In the genomic region with DNA sequence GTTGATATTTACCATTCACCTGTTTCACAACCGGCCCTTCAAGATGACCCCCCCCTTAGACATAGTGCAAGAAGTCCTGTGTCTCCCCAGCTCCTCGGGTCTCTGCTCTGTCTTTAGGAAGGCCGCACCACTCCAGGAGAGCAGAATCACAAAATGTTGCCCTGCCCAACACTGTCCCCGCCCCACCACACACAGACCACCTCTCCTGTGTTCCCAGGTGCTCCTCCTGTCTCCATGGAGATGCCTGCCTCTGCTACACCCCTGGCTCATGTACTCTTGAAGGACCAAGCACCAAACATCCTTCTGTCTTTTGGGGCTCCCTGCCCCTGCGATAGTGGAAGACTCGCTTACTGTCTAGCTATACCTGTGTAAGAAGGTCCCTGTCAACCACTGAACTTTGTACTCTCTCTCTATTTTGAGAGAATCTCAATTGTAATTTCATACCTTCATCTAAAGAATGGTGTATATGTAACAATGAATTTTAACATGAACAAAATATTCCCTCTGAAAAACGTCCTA, we compare ENCODE assay signal across 1 cellular context.
A peak's percentile ranks its signal among the peaks of the same experiment; 100 is the strongest.
TF ChIP-seq lines count a peak whose summit lies in the region.

No MANE protein-coding gene starts in this region.

TF ChIP-seq in GM12878, 131 proteins besides CTCF, POLR2A, EP300 and RAD21 (continues in another document):
- 0 out of 2 replicates have a peak, but pooled peaks have one; percentile 67 for TF ChIP-seq ZBTB4 (CRISPR knock-in tag; IDR thresholded peaks at IDR 0.05)
- TF ChIP-seq TCF3 (IDR thresholded peaks at IDR 0.05; ENCODE audit: borderline replicate concordance, insufficient read depth, low read depth, low read length), result no peak
- TF ChIP-seq PAX8 (IDR thresholded peaks at IDR 0.05), result no peak
- no peak for TF ChIP-seq TARDBP (IDR thresholded peaks at IDR 0.05; ENCODE audit: borderline replicate concordance)
- TF ChIP-seq BHLHE40 (IDR thresholded peaks at IDR 0.05; ENCODE audit: borderline replicate concordance in 1 of 2, low read depth in 2 of 2, low read length in 1 of 2), result no peak
- no peak for TF ChIP-seq IKZF1 (conservative IDR thresholded peaks at IDR 0.05)
- TF ChIP-seq MEF2A (IDR thresholded peaks at IDR 0.05; ENCODE audit: insufficient read depth, low read depth, low read length), result no peak
- TF ChIP-seq SIN3A (IDR thresholded peaks at IDR 0.05; ENCODE audit: low read depth, low read length), result no peak
- no peak for TF ChIP-seq IRF5 (IDR thresholded peaks at IDR 0.05; ENCODE audit: borderline replicate concordance)
- TF ChIP-seq ZBTB33 (IDR thresholded peaks at IDR 0.05), result no peak
- TF ChIP-seq, protein P1, sequence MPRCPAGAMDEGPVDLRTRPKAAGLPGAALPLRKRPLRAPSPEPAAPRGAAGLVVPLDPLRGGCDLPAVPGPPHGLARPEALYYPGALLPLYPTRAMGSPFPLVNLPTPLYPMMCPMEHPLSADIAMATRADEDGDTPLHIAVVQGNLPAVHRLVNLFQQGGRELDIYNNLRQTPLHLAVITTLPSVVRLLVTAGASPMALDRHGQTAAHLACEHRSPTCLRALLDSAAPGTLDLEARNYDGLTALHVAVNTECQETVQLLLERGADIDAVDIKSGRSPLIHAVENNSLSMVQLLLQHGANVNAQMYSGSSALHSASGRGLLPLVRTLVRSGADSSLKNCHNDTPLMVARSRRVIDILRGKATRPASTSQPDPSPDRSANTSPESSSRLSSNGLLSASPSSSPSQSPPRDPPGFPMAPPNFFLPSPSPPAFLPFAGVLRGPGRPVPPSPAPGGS (IDR thresholded peaks at IDR 0.05; ENCODE audit: borderline replicate concordance, insufficient read depth, low read depth, low read length, poor library complexity, severe bottlenecking), result peak; percentile 27
- TF ChIP-seq EZH2 (IDR thresholded peaks at IDR 0.05; ENCODE audit: borderline replicate concordance, control insufficient read depth, low read depth, low read length), result no peak
- TF ChIP-seq LARP7 (IDR thresholded peaks at IDR 0.05), result no peak
- no peak for TF ChIP-seq HDAC6 (IDR thresholded peaks at IDR 0.05; ENCODE audit: unreplicated experiment)
- TF ChIP-seq SPI1 (IDR thresholded peaks at IDR 0.05; ENCODE audit: borderline replicate concordance, insufficient read depth, low read depth, low read length), result no peak
- no peak for TF ChIP-seq ATF7 (IDR thresholded peaks at IDR 0.05; ENCODE audit: low read depth)
- TF ChIP-seq TCF12 (IDR thresholded peaks at IDR 0.05; ENCODE audit: low read depth, low read length), result no peak
- TF ChIP-seq CUX1 (IDR thresholded peaks at IDR 0.05; ENCODE audit: insufficient replicate concordance, low read depth, low read length), result no peak
- no peak for TF ChIP-seq ZBED1 (IDR thresholded peaks at IDR 0.05; ENCODE audit: borderline replicate concordance)
- no peak for TF ChIP-seq RFX5 (IDR thresholded peaks at IDR 0.05; ENCODE audit: low read depth, low read length)
- 0 out of 2 replicates have a peak, but pooled peaks have one; percentile 35 for TF ChIP-seq POLR2AphosphoS5 (IDR thresholded peaks at IDR 0.05; ENCODE audit: low read length)
- TF ChIP-seq RUNX3 (IDR thresholded peaks at IDR 0.05; ENCODE audit: low read length), result no peak
- no peak for TF ChIP-seq NBN (IDR thresholded peaks at IDR 0.05)
- no peak for TF ChIP-seq BMI1 (IDR thresholded peaks at IDR 0.05; ENCODE audit: borderline replicate concordance)
- no peak for TF ChIP-seq FOS (IDR thresholded peaks at IDR 0.05; ENCODE audit: borderline replicate concordance, extremely low read depth, insufficient read length)
- no peak for TF ChIP-seq BCL11A (IDR thresholded peaks at IDR 0.05; ENCODE audit: low read depth, low read length)
- TF ChIP-seq, protein P2, sequence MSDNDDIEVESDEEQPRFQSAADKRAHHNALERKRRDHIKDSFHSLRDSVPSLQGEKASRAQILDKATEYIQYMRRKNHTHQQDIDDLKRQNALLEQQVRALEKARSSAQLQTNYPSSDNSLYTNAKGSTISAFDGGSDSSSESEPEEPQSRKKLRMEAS (IDR thresholded peaks at IDR 0.05; ENCODE audit: low read depth, low read length), result no peak
- TF ChIP-seq, protein P3, sequence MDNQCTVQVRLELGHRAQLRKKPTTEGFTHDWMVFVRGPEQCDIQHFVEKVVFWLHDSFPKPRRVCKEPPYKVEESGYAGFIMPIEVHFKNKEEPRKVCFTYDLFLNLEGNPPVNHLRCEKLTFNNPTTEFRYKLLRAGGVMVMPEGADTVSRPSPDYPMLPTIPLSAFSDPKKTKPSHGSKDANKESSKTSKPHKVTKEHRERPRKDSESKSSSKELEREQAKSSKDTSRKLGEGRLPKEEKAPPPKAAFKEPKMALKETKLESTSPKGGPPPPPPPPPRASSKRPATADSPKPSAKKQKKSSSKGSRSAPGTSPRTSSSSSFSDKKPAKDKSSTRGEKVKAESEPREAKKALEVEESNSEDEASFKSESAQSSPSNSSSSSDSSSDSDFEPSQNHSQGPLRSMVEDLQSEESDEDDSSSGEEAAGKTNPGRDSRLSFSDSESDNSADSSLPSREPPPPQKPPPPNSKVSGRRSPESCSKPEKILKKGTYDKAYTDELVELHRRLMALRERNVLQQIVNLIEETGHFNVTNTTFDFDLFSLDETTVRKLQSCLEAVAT (IDR thresholded peaks at IDR 0.05), result 0 out of 2 replicates have a peak, but pooled peaks have one; percentile 25
- no peak for TF ChIP-seq NRF1 (conservative IDR thresholded peaks at IDR 0.05; ENCODE audit: low read depth, low read length)
- no peak; the same call in 1 of the 2 replicates for TF ChIP-seq MTA3 (IDR thresholded peaks at IDR 0.05; ENCODE audit: borderline replicate concordance, low read length)
- TF ChIP-seq ETV6 (conservative IDR thresholded peaks at IDR 0.05 in 1 of 2, IDR thresholded peaks at IDR 0.05 in 1 of 2; ENCODE audit: borderline replicate concordance in 1 of 2, low read depth in 1 of 2), result no peak
- TF ChIP-seq USF2 (IDR thresholded peaks at IDR 0.05; ENCODE audit: borderline replicate concordance, low read depth, low read length), result no peak
- 0 out of 2 replicates have a peak, but pooled peaks have one; percentile 31 for TF ChIP-seq EED (IDR thresholded peaks at IDR 0.05; ENCODE audit: low read depth)
- 0 out of 2 replicates have a peak, but pooled peaks have one; percentile 22 for TF ChIP-seq TAF1 (IDR thresholded peaks at IDR 0.05; ENCODE audit: borderline replicate concordance, low read depth, low read length)
- TF ChIP-seq ZNF274 (IDR thresholded peaks at IDR 0.05; ENCODE audit: insufficient read depth, insufficient read length), result no peak
- TF ChIP-seq TCF7 (IDR thresholded peaks at IDR 0.05; ENCODE audit: borderline replicate concordance), result no peak
- no peak for TF ChIP-seq IRF4 (IDR thresholded peaks at IDR 0.05; ENCODE audit: low read depth, low read length)
- no peak for TF ChIP-seq STAT1 (conservative IDR thresholded peaks at IDR 0.05)
- no peak for TF ChIP-seq ASH2L (IDR thresholded peaks at IDR 0.05; ENCODE audit: borderline replicate concordance, low read depth)
- TF ChIP-seq ZZZ3 (IDR thresholded peaks at IDR 0.05; ENCODE audit: control insufficient read depth, insufficient read length, low read depth), result no peak
